1 cellular context compared by ENCODE assay signal in genomic region chr4:48315728-48316630, GRCh38.
TF ChIP-seq lines count a peak whose summit lies in the region.

No MANE protein-coding gene starts in this region.

TF ChIP-seq in IMR-90, 13 proteins besides CTCF, POLR2A, EP300 and RAD21 (continued from another document):
- peak; percentile 70 for TF ChIP-seq SMC3 (IDR thresholded peaks at IDR 0.05; ENCODE audit: low read depth, low read length)
